1 cellular context compared by ENCODE assay signal in the genomic region with DNA sequence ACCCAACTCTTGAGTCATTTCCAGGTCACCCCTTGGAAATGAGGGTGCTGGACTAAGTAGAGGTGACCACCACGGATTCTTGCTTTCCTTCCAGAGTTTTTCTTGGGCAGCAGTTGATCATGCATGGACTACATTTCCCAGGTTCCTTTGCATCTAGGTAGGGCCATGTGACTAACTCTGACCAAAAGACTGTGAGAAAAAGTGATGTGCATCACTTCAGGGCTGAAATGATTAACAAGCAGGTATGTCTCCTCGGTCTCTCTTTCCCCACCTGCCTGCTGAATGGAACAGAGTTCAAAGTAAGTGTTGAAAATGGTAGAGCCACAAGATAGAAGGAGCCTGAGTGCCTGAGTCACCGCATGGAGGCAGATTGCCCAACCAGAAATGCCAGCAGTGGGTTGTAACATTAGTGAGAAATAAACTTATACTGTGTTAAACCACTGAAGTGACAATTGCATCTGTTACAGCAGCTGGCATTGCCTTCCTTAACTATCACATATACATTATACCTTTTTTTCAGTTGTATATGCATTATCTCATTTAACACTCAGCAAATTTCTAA.
TF ChIP-seq lines count a peak whose summit lies in the region.

No MANE protein-coding gene starts in this region.

TF ChIP-seq in HCT116, 20 proteins besides CTCF, POLR2A, EP300 and RAD21 (continued from another document):
- TF ChIP-seq SIN3A (IDR thresholded peaks at IDR 0.05; ENCODE audit: low read depth) (no peak), ZFX (IDR thresholded peaks at IDR 0.05) (no peak), ZNF274 (IDR thresholded peaks at IDR 0.05; ENCODE audit: low read depth, low read length) (no peak), ZBTB33 (IDR thresholded peaks at IDR 0.05; ENCODE audit: extremely low read depth, insufficient replicate concordance, low read length) (no peak), CBX3 (IDR thresholded peaks at IDR 0.05; ENCODE audit: low read depth) (no peak), POLR2AphosphoS5 (IDR thresholded peaks at IDR 0.05; ENCODE audit: low read depth, low read length) (no peak), SRF (IDR thresholded peaks at IDR 0.05; ENCODE audit: low read depth) (no peak)
- TF ChIP-seq, protein P1, sequence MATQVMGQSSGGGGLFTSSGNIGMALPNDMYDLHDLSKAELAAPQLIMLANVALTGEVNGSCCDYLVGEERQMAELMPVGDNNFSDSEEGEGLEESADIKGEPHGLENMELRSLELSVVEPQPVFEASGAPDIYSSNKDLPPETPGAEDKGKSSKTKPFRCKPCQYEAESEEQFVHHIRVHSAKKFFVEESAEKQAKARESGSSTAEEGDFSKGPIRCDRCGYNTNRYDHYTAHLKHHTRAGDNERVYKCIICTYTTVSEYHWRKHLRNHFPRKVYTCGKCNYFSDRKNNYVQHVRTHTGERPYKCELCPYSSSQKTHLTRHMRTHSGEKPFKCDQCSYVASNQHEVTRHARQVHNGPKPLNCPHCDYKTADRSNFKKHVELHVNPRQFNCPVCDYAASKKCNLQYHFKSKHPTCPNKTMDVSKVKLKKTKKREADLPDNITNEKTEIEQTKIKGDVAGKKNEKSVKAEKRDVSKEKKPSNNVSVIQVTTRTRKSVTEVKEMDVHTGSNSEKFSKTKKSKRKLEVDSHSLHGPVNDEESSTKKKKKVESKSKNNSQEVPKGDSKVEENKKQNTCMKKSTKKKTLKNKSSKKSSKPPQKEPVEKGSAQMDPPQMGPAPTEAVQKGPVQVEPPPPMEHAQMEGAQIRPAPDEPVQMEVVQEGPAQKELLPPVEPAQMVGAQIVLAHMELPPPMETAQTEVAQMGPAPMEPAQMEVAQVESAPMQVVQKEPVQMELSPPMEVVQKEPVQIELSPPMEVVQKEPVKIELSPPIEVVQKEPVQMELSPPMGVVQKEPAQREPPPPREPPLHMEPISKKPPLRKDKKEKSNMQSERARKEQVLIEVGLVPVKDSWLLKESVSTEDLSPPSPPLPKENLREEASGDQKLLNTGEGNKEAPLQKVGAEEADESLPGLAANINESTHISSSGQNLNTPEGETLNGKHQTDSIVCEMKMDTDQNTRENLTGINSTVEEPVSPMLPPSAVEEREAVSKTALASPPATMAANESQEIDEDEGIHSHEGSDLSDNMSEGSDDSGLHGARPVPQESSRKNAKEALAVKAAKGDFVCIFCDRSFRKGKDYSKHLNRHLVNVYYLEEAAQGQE (IDR thresholded peaks at IDR 0.05; ENCODE audit: low read depth): no peak
